In genomic region chr12:104344682-104345081, GRCh38 we compare ENCODE assay signal across 27 cellular contexts.
"Had no signal": no experiment of that assay in that cellular context is flagged by ENCODE, and none has a peak within 500 bp of the region (broad histone marks: within the 10 kb centered on the region; RNA-seq: fewer than 3 reads in every experiment).

No MANE protein-coding gene starts in this region.

- ATAC-seq: activated naive CD4-positive, alpha-beta T cell treated with anti-CD3 and anti-CD28 coated beads, Interleukin-2, amount 50 U/mL, for 72 hours; body of pancreas; esophagus mucosa; naive thymus-derived CD8-positive, alpha-beta T cell; sciatic nerve; stimulated activated memory B cell treated with anti-CD40 and anti-IgM and Interleukin-4, amounts not matched to agents 10 μg/mL and 1 μg/mL and 100 μg/mL, for 72 hours; stimulated activated naive CD8-positive, alpha-beta T cell treated with anti-CD3 and anti-CD28 coated beads, Interleukin-15, amount 100 ng/mL, for 72 hours had no signal

- H3K27ac ChIP-seq: body of pancreas, cardiac muscle cell, foreskin keratinocyte, heart right ventricle, vagina had no signal

- H3K27me3 Mint-ChIP-seq: naive thymus-derived CD8-positive, alpha-beta T cell; progenitor cell of endocrine pancreas; stimulated activated memory B cell treated with anti-CD40 and anti-IgM and Interleukin-4, amounts not matched to agents 10 μg/mL and 1 μg/mL and 100 μg/mL, for 72 hours; stimulated activated naive CD8-positive, alpha-beta T cell treated with anti-CD3 and anti-CD28 coated beads, Interleukin-15, amount 100 ng/mL, for 72 hours; type B pancreatic cell had no signal

- H3K27me3 ChIP-seq: body of pancreas, cardiac muscle cell, foreskin keratinocyte, heart right ventricle, vagina had no signal

- H3K4me1 Mint-ChIP-seq: stimulated activated memory B cell treated with anti-CD40 and anti-IgM and Interleukin-4, amounts not matched to agents 10 μg/mL and 1 μg/mL and 100 μg/mL, for 72 hours had no signal

- H3K9me3 ChIP-seq: body of pancreas, heart right ventricle, vagina had no signal

- H3K4me1 ChIP-seq: body of pancreas, foreskin keratinocyte had no signal

- H3K4me3 Mint-ChIP-seq: endodermal cell; naive thymus-derived CD8-positive, alpha-beta T cell; neural crest cell; stimulated activated memory B cell treated with anti-CD40 and anti-IgM and Interleukin-4, amounts not matched to agents 10 μg/mL and 1 μg/mL and 100 μg/mL, for 72 hours; stimulated activated naive CD8-positive, alpha-beta T cell treated with anti-CD3 and anti-CD28 coated beads, Interleukin-15, amount 100 ng/mL, for 72 hours; type B pancreatic cell had no signal

- H3K4me3 ChIP-seq: body of pancreas, cardiac muscle cell, heart right ventricle, vagina had no signal

- H3K27ac Mint-ChIP-seq: endodermal cell; stimulated activated memory B cell treated with anti-CD40 and anti-IgM and Interleukin-4, amounts not matched to agents 10 μg/mL and 1 μg/mL and 100 μg/mL, for 72 hours; stimulated activated naive CD8-positive, alpha-beta T cell treated with anti-CD3 and anti-CD28 coated beads, Interleukin-15, amount 100 ng/mL, for 72 hours had no signal

- H3K9me3 Mint-ChIP-seq: activated naive CD4-positive, alpha-beta T cell treated with anti-CD3 and anti-CD28 coated beads, Interleukin-2, amount 50 U/mL, for 72 hours; endodermal cell; naive thymus-derived CD8-positive, alpha-beta T cell; neural crest cell; stimulated activated memory B cell treated with anti-CD40 and anti-IgM and Interleukin-4, amounts not matched to agents 10 μg/mL and 1 μg/mL and 100 μg/mL, for 72 hours; stimulated activated naive CD8-positive, alpha-beta T cell treated with anti-CD3 and anti-CD28 coated beads, Interleukin-15, amount 100 ng/mL, for 72 hours; type B pancreatic cell had no signal

- DNase-seq: activated CD4-positive, alpha-beta T cell treated with anti-CD3 and anti-CD28 coated beads for 4 hours; activated CD4-positive, alpha-beta T cell treated with anti-CD3 and anti-CD28 coated beads, Interleukin-2, amount 50 U/mL, for 48 hours; activated gamma-delta T cell treated with Interleukin-2 at 50 U/mL for 16 hours; aorta; body of pancreas; cerebellar nuclear complex; cortex of kidney; foreskin keratinocyte; heart right ventricle; midbrain; naive thymus-derived CD8-positive, alpha-beta T cell; occipital lobe; retina; small intestine; stimulated activated CD4-positive, alpha-beta T cell treated with anti-CD3 and anti-CD28 coated beads, Interleukin-4, amount 100 ng/mL, for 24 hours; stimulated activated naive CD8-positive, alpha-beta T cell treated with anti-CD3 and anti-CD28 coated beads, Interleukin-15, amount 100 ng/mL, for 72 hours; substantia nigra had no signal
